Comparison of ENCODE assay signal across 21 cellular contexts in genomic region chr9:88794100-88794499, GRCh38.
"Had no signal": no experiment of that assay in that cellular context is flagged by ENCODE, and none has a peak within 500 bp of the region (broad histone marks: within the 10 kb centered on the region; RNA-seq: fewer than 3 reads in every experiment).

No MANE protein-coding gene starts in this region.

- H3K27me3 Mint-ChIP-seq: activated B cell treated with CpG ODN at 0.5 μM for 24 hours; activated naive CD4-positive, alpha-beta T cell treated with anti-CD3 and anti-CD28 coated beads, Interleukin-2, amount 10 ng/mL, durations not matched to agents 7 days and 5 days; activated naive CD8-positive, alpha-beta T cell treated with anti-CD3 and anti-CD28 coated beads, Interleukin-2, amount 10 ng/mL, durations not matched to agents 7 days and 5 days had no signal

- H3K4me3 Mint-ChIP-seq: activated B cell treated with CpG ODN at 0.5 μM for 24 hours; activated CD4-positive, alpha-beta T cell treated with anti-CD3 and anti-CD28 coated beads, Interleukin-2, amount 10 ng/mL, durations not matched to agents 24 days and 14 days; activated naive CD4-positive, alpha-beta T cell treated with anti-CD3 and anti-CD28 coated beads, Interleukin-2, amount 10 ng/mL, durations not matched to agents 7 days and 5 days; activated naive CD8-positive, alpha-beta T cell treated with anti-CD3 and anti-CD28 coated beads, Interleukin-2, amount 10 ng/mL, durations not matched to agents 7 days and 5 days; activated T-cell treated with anti-CD3 and anti-CD28 coated beads, Interleukin-2, amount 50 U/mL, for 72 hours had no signal

- H3K4me1 ChIP-seq: adrenal gland, breast epithelium had no signal

- H3K36me3 ChIP-seq: adrenal gland, breast epithelium had no signal

- H3K27ac Mint-ChIP-seq: activated B cell treated with CpG ODN at 0.5 μM for 24 hours; activated CD4-positive, alpha-beta T cell treated with anti-CD3 and anti-CD28 coated beads, Interleukin-2, amount 10 ng/mL, durations not matched to agents 24 days and 14 days; activated naive CD4-positive, alpha-beta T cell treated with anti-CD3 and anti-CD28 coated beads, Interleukin-2, amount 10 ng/mL, durations not matched to agents 7 days and 5 days; activated naive CD8-positive, alpha-beta T cell treated with anti-CD3 and anti-CD28 coated beads, Interleukin-2, amount 10 ng/mL, durations not matched to agents 7 days and 5 days; activated T-cell treated with anti-CD3 and anti-CD28 coated beads, Interleukin-2, amount 50 U/mL, for 72 hours; activated T-helper 2 cell treated with anti-CD3 and anti-CD28 coated beads, Interferon-gamma antibody, Interleukin-2, Interleukin-4, amounts not matched to agents 10 μg/mL and 5 μg/mL and 100 μg/mL, durations not matched to agents 14 hours and 24 hours and 36 hours had no signal

- H3K9me3 ChIP-seq: adrenal gland, breast epithelium had no signal

- H3K4me3 ChIP-seq: adrenal gland, breast epithelium had no signal

- H3K27ac ChIP-seq: adrenal gland, breast epithelium had no signal

- H3K27me3 ChIP-seq: adrenal gland, breast epithelium had no signal

- ATAC-seq: activated T-cell treated with anti-CD3 and anti-CD28 coated beads, Interleukin-2, amount 50 U/mL, for 72 hours had no signal

- H3K9me3 Mint-ChIP-seq: activated CD4-positive, alpha-beta T cell treated with anti-CD3 and anti-CD28 coated beads, Interleukin-2, amount 10 ng/mL, durations not matched to agents 24 days and 14 days had no signal

- DNase-seq: activated B cell treated with CpG ODN at 0.5 μM for 24 hours; activated CD4-positive, alpha-beta T cell treated with anti-CD3 and anti-CD28 coated beads for 1 hour; activated CD4-positive, alpha-beta T cell treated with anti-CD3 and anti-CD28 coated beads, Interleukin-2, amount 10 ng/mL, durations not matched to agents 24 days and 14 days; activated CD4-positive, alpha-beta T cell treated with anti-CD3 and anti-CD28 coated beads, Interleukin-2, amount 50 U/mL, for 48 hours; activated gamma-delta T cell treated with Interleukin-2 at 50 U/mL for 16 hours; activated naive CD4-positive, alpha-beta T cell treated with anti-CD3 and anti-CD28 coated beads, Interleukin-2, amount 10 ng/mL, durations not matched to agents 7 days and 5 days; activated naive CD8-positive, alpha-beta T cell treated with anti-CD3 and anti-CD28 coated beads, Interleukin-2, amount 10 ng/mL, durations not matched to agents 7 days and 5 days; activated T-cell treated with anti-CD3 and anti-CD28 coated beads, Interleukin-2, amount 50 U/mL, for 72 hours; adrenal gland; aorta; caudate nucleus; NCI-H1105 treated with DMSO at 0.1 percent for 48 hours; NCI-H1436 treated with DMSO at 0.1 percent for 48 hours; NCI-H187; NCI-H2081; NCI-H510A treated with DMSO at 0.1 percent for 48 hours; NCI-H69; SIG-M5; T-helper 1 cell had no signal

- H3K36me3 Mint-ChIP-seq: activated naive CD4-positive, alpha-beta T cell treated with anti-CD3 and anti-CD28 coated beads, Interleukin-2, amount 10 ng/mL, durations not matched to agents 7 days and 5 days; activated naive CD8-positive, alpha-beta T cell treated with anti-CD3 and anti-CD28 coated beads, Interleukin-2, amount 10 ng/mL, durations not matched to agents 7 days and 5 days had no signal

- H3K4me1 Mint-ChIP-seq: activated B cell treated with CpG ODN at 0.5 μM for 24 hours; activated CD4-positive, alpha-beta T cell treated with anti-CD3 and anti-CD28 coated beads, Interleukin-2, amount 10 ng/mL, durations not matched to agents 24 days and 14 days; activated naive CD4-positive, alpha-beta T cell treated with anti-CD3 and anti-CD28 coated beads, Interleukin-2, amount 10 ng/mL, durations not matched to agents 7 days and 5 days had no signal
